Comparison of ENCODE assay signal across 37 cellular contexts in the genomic region with DNA sequence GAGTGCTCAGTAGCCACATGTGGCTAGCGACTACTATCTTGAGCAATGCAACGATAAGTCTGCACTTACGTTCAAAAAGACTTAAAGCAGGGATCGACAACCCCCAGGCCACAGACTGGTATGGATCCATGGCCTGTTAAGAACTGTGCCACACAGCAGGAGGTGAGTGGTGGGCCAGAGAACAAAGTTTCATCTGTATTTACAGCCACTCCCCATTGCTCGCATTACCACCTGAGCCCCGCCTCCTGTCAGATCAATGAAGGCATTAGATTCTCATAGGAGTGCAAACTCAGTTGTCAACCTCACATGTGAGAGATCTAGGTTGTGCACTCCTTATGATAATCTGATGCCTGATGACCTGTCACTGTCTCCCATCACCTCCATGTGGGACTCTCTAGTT.
"Had no signal": no experiment of that assay in that cellular context is flagged by ENCODE, and none has a peak within 500 bp of the region (broad histone marks: within the 10 kb centered on the region; RNA-seq: fewer than 3 reads in every experiment).

No MANE protein-coding gene starts in this region.

- H3K9me3 ChIP-seq: adrenal gland, ascending aorta, body of pancreas, breast epithelium had no signal

- H3K4me1 ChIP-seq: adrenal gland, ascending aorta, body of pancreas, breast epithelium had no signal

- H3K4me3 ChIP-seq: adrenal gland, ascending aorta, body of pancreas, breast epithelium, cardiac muscle cell had no signal

- H3K9me3 Mint-ChIP-seq: brain had no signal

- H3K4me1 Mint-ChIP-seq: activated naive CD4-positive, alpha-beta T cell treated with anti-CD3 and anti-CD28 coated beads, Interleukin-2, amount 10 ng/mL, durations not matched to agents 7 days and 5 days; activated naive CD4-positive, alpha-beta T cell treated with anti-CD3 and anti-CD28 coated beads, Interleukin-2, amount 50 U/mL, for 24 hours; activated naive CD8-positive, alpha-beta T cell treated with anti-CD3 and anti-CD28 coated beads for 36 hours; activated naive CD8-positive, alpha-beta T cell treated with anti-CD3 and anti-CD28 coated beads, Interleukin-2, amount 10 ng/mL, durations not matched to agents 7 days and 5 days; activated naive CD8-positive, alpha-beta T cell treated with anti-CD3 and anti-CD28 coated beads, Interleukin-2, amount 50 U/mL, for 24 hours; activated T-helper 17 cell treated with anti-CD3 and anti-CD28 coated beads, Interleukin-2, amount 50 U/mL, for 72 hours; brain; central memory CD8-positive, alpha-beta T cell had no signal

- DNase-seq: activated effector memory CD4-positive, alpha-beta T cell treated with anti-CD3 and anti-CD28 coated beads, Interleukin-2, amount 50 U/mL, for 16 hours; activated effector memory CD4-positive, alpha-beta T cell treated with Interleukin-2 at 50 U/mL for 16 hours; activated gamma-delta T cell; activated gamma-delta T cell treated with Interleukin-2 at 50 U/mL for 16 hours; activated naive CD4-positive, alpha-beta T cell; activated naive CD4-positive, alpha-beta T cell treated with anti-CD3 and anti-CD28 coated beads for 36 hours; activated naive CD4-positive, alpha-beta T cell treated with anti-CD3 and anti-CD28 coated beads, Interleukin-2, amount 10 ng/mL, durations not matched to agents 7 days and 5 days; activated naive CD4-positive, alpha-beta T cell treated with anti-CD3 and anti-CD28 coated beads, Interleukin-2, amount 50 U/mL, for 16 hours; activated naive CD4-positive, alpha-beta T cell treated with Interleukin-2 at 50 U/mL for 16 hours; activated naive CD8-positive, alpha-beta T cell treated with anti-CD3 and anti-CD28 coated beads for 36 hours; activated naive CD8-positive, alpha-beta T cell treated with anti-CD3 and anti-CD28 coated beads, Interleukin-2, amount 10 ng/mL, durations not matched to agents 7 days and 5 days; activated naive CD8-positive, alpha-beta T cell treated with anti-CD3 and anti-CD28 coated beads, Interleukin-2, amount 50 U/mL, for 24 hours; activated T-cell treated with anti-CD3 and anti-CD28 coated beads, Interleukin-2, amount 50 U/mL, for 1 hour; activated T-cell treated with anti-CD3 and anti-CD28 coated beads, Interleukin-2, amount 50 U/mL, for 24 hours; activated T-cell treated with anti-CD3 and anti-CD28 coated beads, Interleukin-2, amount 50 U/mL, for 4 hours; activated T-cell treated with anti-CD3 and anti-CD28 coated beads, Interleukin-2, amount 50 U/mL, for 48 hours; activated T-cell treated with anti-CD3 and anti-CD28 coated beads, Interleukin-2, amount 50 U/mL, for 72 hours; adrenal gland; amygdala; anterior cingulate cortex; aorta; body of pancreas; brain microvascular endothelial cell; caudate nucleus; central memory CD4-positive, alpha-beta T cell; cerebellar nuclear complex had no signal

- H3K4me3 Mint-ChIP-seq: activated naive CD4-positive, alpha-beta T cell treated with anti-CD3 and anti-CD28 coated beads for 36 hours; activated naive CD4-positive, alpha-beta T cell treated with anti-CD3 and anti-CD28 coated beads, Interleukin-2, amount 10 ng/mL, durations not matched to agents 7 days and 5 days; activated naive CD4-positive, alpha-beta T cell treated with anti-CD3 and anti-CD28 coated beads, Interleukin-2, amount 50 U/mL, for 24 hours; activated naive CD8-positive, alpha-beta T cell; activated naive CD8-positive, alpha-beta T cell treated with anti-CD3 and anti-CD28 coated beads for 36 hours; activated naive CD8-positive, alpha-beta T cell treated with anti-CD3 and anti-CD28 coated beads, Interleukin-2, amount 10 ng/mL, durations not matched to agents 7 days and 5 days; activated naive CD8-positive, alpha-beta T cell treated with anti-CD3 and anti-CD28 coated beads, Interleukin-2, amount 50 U/mL, for 24 hours; activated T-cell treated with anti-CD3 and anti-CD28 coated beads, Interleukin-2, amount 50 U/mL, for 24 hours; activated T-cell treated with anti-CD3 and anti-CD28 coated beads, Interleukin-2, amount 50 U/mL, for 4 hours; activated T-cell treated with anti-CD3 and anti-CD28 coated beads, Interleukin-2, amount 50 U/mL, for 72 hours; activated T-helper 1 cell treated with anti-CD3 and anti-CD28 coated beads, Interleukin-12 subunit alpha, Interleukin-12 subunit beta, Interleukin-2, Interleukin-4 antibody, amounts not matched to agents 30 ng/mL and 10 ng/mL and 1 ng/mL, durations not matched to agents 14 hours and 24 hours and 36 hours; activated T-helper 17 cell treated with anti-CD3 and anti-CD28 coated beads, Interleukin-2, amount 50 U/mL, for 72 hours; brain; central memory CD8-positive, alpha-beta T cell had no signal

- H3K36me3 ChIP-seq: adrenal gland, ascending aorta, brain microvascular endothelial cell, breast epithelium, cardiac muscle cell had no signal

- H3K27ac ChIP-seq: adrenal gland, ascending aorta, body of pancreas, brain microvascular endothelial cell, breast epithelium, cardiac muscle cell had no signal

- H3K27me3 Mint-ChIP-seq: activated naive CD4-positive, alpha-beta T cell treated with anti-CD3 and anti-CD28 coated beads, Interleukin-2, amount 10 ng/mL, durations not matched to agents 7 days and 5 days; activated naive CD4-positive, alpha-beta T cell treated with anti-CD3 and anti-CD28 coated beads, Interleukin-2, amount 50 U/mL, for 24 hours; activated naive CD8-positive, alpha-beta T cell; activated naive CD8-positive, alpha-beta T cell treated with anti-CD3 and anti-CD28 coated beads for 36 hours; activated naive CD8-positive, alpha-beta T cell treated with anti-CD3 and anti-CD28 coated beads, Interleukin-2, amount 10 ng/mL, durations not matched to agents 7 days and 5 days; activated naive CD8-positive, alpha-beta T cell treated with anti-CD3 and anti-CD28 coated beads, Interleukin-2, amount 50 U/mL, for 24 hours; activated T-cell treated with anti-CD3 and anti-CD28 coated beads, Interleukin-2, amount 50 U/mL, for 24 hours; activated T-helper 17 cell treated with anti-CD3 and anti-CD28 coated beads, Interleukin-2, amount 50 U/mL, for 72 hours; central memory CD8-positive, alpha-beta T cell had no signal

- H3K27ac Mint-ChIP-seq: activated naive CD4-positive, alpha-beta T cell treated with anti-CD3 and anti-CD28 coated beads for 36 hours; activated naive CD4-positive, alpha-beta T cell treated with anti-CD3 and anti-CD28 coated beads, Interleukin-2, amount 10 ng/mL, durations not matched to agents 7 days and 5 days; activated naive CD4-positive, alpha-beta T cell treated with anti-CD3 and anti-CD28 coated beads, Interleukin-2, amount 50 U/mL, for 24 hours; activated naive CD4-positive, alpha-beta T cell treated with anti-CD3 and anti-CD28 coated beads, Interleukin-2, amount 50 U/mL, for 72 hours; activated naive CD8-positive, alpha-beta T cell; activated naive CD8-positive, alpha-beta T cell treated with anti-CD3 and anti-CD28 coated beads for 36 hours; activated naive CD8-positive, alpha-beta T cell treated with anti-CD3 and anti-CD28 coated beads, Interleukin-2, amount 10 ng/mL, durations not matched to agents 7 days and 5 days; activated naive CD8-positive, alpha-beta T cell treated with anti-CD3 and anti-CD28 coated beads, Interleukin-2, amount 50 U/mL, for 24 hours; activated T-cell treated with anti-CD3 and anti-CD28 coated beads, Interleukin-2, amount 50 U/mL, for 24 hours; activated T-cell treated with anti-CD3 and anti-CD28 coated beads, Interleukin-2, amount 50 U/mL, for 72 hours; activated T-helper 1 cell treated with anti-CD3 and anti-CD28 coated beads, Interleukin-12 subunit alpha, Interleukin-12 subunit beta, Interleukin-2, Interleukin-4 antibody, amounts not matched to agents 30 ng/mL and 10 ng/mL and 1 ng/mL, durations not matched to agents 14 hours and 24 hours and 36 hours; activated T-helper 17 cell treated with anti-CD3 and anti-CD28 coated beads, Interleukin-2, amount 50 U/mL, for 72 hours; activated T-helper 2 cell treated with anti-CD3 and anti-CD28 coated beads, Interferon-gamma antibody, Interleukin-2, Interleukin-4, amounts not matched to agents 10 μg/mL and 5 μg/mL and 100 μg/mL, durations not matched to agents 14 hours and 24 hours and 36 hours; brain had no signal

- ATAC-seq: activated naive CD4-positive, alpha-beta T cell treated with anti-CD3 and anti-CD28 coated beads, Interleukin-2, amount 50 U/mL, for 72 hours; activated naive CD8-positive, alpha-beta T cell treated with anti-CD3 and anti-CD28 coated beads, Interleukin-2, amount 50 U/mL, for 24 hours; activated T-cell treated with anti-CD3 and anti-CD28 coated beads, Interleukin-2, amount 50 U/mL, for 4 hours; activated T-cell treated with anti-CD3 and anti-CD28 coated beads, Interleukin-2, amount 50 U/mL, for 72 hours; activated T-helper 17 cell treated with anti-CD3 and anti-CD28 coated beads, Interleukin-2, amount 50 U/mL, for 72 hours; body of pancreas had no signal

- H3K36me3 Mint-ChIP-seq: activated naive CD4-positive, alpha-beta T cell treated with anti-CD3 and anti-CD28 coated beads, Interleukin-2, amount 10 ng/mL, durations not matched to agents 7 days and 5 days; activated naive CD4-positive, alpha-beta T cell treated with anti-CD3 and anti-CD28 coated beads, Interleukin-2, amount 50 U/mL, for 24 hours; activated naive CD4-positive, alpha-beta T cell treated with anti-CD3 and anti-CD28 coated beads, Interleukin-2, amount 50 U/mL, for 72 hours; activated naive CD8-positive, alpha-beta T cell; activated naive CD8-positive, alpha-beta T cell treated with anti-CD3 and anti-CD28 coated beads for 36 hours; activated naive CD8-positive, alpha-beta T cell treated with anti-CD3 and anti-CD28 coated beads, Interleukin-2, amount 10 ng/mL, durations not matched to agents 7 days and 5 days; brain had no signal

- H3K27me3 ChIP-seq: adrenal gland, ascending aorta, body of pancreas, brain microvascular endothelial cell, breast epithelium, cardiac muscle cell had no signal
